1 cellular context compared by ENCODE assay signal in genomic region chr16:23143391-23143790, GRCh38.
TF ChIP-seq lines count a peak whose summit lies in the region.

No MANE protein-coding gene starts in this region.

TF ChIP-seq in GM23338, 12 proteins besides CTCF, POLR2A, EP300 and RAD21 (continued from another document):
- no peak for TF ChIP-seq ZNF462 (CRISPR knock-in tag; IDR thresholded peaks at IDR 0.05)
- TF ChIP-seq EZH2 (IDR thresholded peaks at IDR 0.05; ENCODE audit: low read depth, unreplicated experiment) = no peak
- TF ChIP-seq POLR2AphosphoS5 (IDR thresholded peaks at IDR 0.05; ENCODE audit: low read depth) = no peak
- no peak for TF ChIP-seq CREB1 (CRISPR knock-in tag; IDR thresholded peaks at IDR 0.05; ENCODE audit: low read depth)
- no peak for TF ChIP-seq JUNB (IDR thresholded peaks at IDR 0.05; ENCODE audit: unreplicated experiment)
- TF ChIP-seq ZNF331 (CRISPR knock-in tag; IDR thresholded peaks at IDR 0.05; ENCODE audit: low read depth) = no peak
- TF ChIP-seq NANOG (IDR thresholded peaks at IDR 0.05; ENCODE audit: borderline replicate concordance) = no peak
- TF ChIP-seq REST (IDR thresholded peaks at IDR 0.05; ENCODE audit: unreplicated experiment) = no peak
